Comparison of ENCODE assay signal across 16 cellular contexts in the genomic region with DNA sequence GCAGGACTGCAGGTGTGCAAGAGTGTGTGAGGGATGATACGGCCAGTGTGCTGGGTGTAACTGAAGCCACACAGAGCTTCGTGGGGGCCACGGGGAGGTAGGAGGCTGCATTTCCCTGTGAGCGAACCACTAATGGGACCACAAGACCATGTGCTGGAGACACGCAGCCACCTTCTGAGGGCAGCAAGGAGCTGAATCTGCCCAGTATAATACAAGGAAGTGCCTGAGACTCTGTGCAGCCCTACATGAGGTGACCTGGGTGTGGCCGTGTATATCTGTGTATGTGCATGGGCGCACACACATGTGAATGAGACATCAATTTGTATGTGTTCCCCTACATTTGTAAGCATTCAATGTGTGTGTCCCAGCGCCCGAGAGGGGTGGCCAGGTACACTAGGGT. TPM values are rescaled to one million over a fixed set of nuclear protein-coding genes. Genes with fewer than 3 reads are reported as not detected.
DNase-seq lines count a peak whose midpoint lies in the region; ATAC-seq and TF ChIP-seq lines count a peak whose summit lies in the region.
"Had no signal": no experiment of that assay in that cellular context is flagged by ENCODE, and none has a peak within 500 bp of the region (broad histone marks: within the 10 kb centered on the region; RNA-seq: fewer than 3 reads in every experiment).

No MANE protein-coding gene starts in this region.

- H3K9me3 Mint-ChIP-seq in activated T-helper 1 cell treated with anti-CD3 and anti-CD28 coated beads, Interleukin-12 subunit alpha, Interleukin-12 subunit beta, Interleukin-2, Interleukin-4 antibody, amounts not matched to agents 30 ng/mL and 10 ng/mL and 1 ng/mL, durations not matched to agents 14 hours and 24 hours and 36 hours, result peaks cover 8% of the 10 kb centered on the region

- H3K4me1 ChIP-seq in right cardiac atrium (ENCODE audit: control insufficient read depth, insufficient read depth, low read length) (no peaks in the 10 kb centered on the region), heart right ventricle (peaks cover 0 to 8% (median 4%) of the 10 kb centered on the region in 9 donors), upper lobe of right lung (peaks cover 5% of the 10 kb centered on the region)
- H3K4me1 ChIP-seq: HAP-1, SJSA1 had no signal

- H3K27ac ChIP-seq in right cardiac atrium (ENCODE audit: low read length) (no peak overlapping the region), heart right ventricle (no peak overlapping the region), upper lobe of right lung (no peak overlapping the region)
- H3K27ac ChIP-seq: BLaER1 treated with 17β-estradiol and CSF1 and Interleukin-3, amounts not matched to agents 10 nM and 100 nM; SJSA1 had no signal

- H3K27me3 ChIP-seq in right cardiac atrium (ENCODE audit: control insufficient read depth, insufficient read depth) (no peaks in the 10 kb centered on the region), heart right ventricle (peaks cover 0 to 46% (median 27%) of the 10 kb centered on the region in 7 donors), upper lobe of right lung (no peaks in the 10 kb centered on the region)
- H3K27me3 ChIP-seq: BLaER1 treated with 17β-estradiol and CSF1 and Interleukin-3, amounts not matched to agents 10 nM and 100 nM; SJSA1 had no signal

- no peaks in the 10 kb centered on the region for H3K9me3 ChIP-seq in right cardiac atrium (ENCODE audit: control insufficient read depth, low read length)
- H3K9me3 ChIP-seq in heart right ventricle, result peaks cover 0 to 18% (median 0%) of the 10 kb centered on the region in 11 donors
- H3K9me3 ChIP-seq in upper lobe of right lung, result no peaks in the 10 kb centered on the region

- H3K27me3 Mint-ChIP-seq in activated T-helper 1 cell treated with anti-CD3 and anti-CD28 coated beads, Interleukin-12 subunit alpha, Interleukin-12 subunit beta, Interleukin-2, Interleukin-4 antibody, amounts not matched to agents 30 ng/mL and 10 ng/mL and 1 ng/mL, durations not matched to agents 14 hours and 24 hours and 36 hours (ENCODE audit: insufficient read depth), result no peaks in the 10 kb centered on the region

- no peak overlapping the region for H3K4me3 Mint-ChIP-seq in activated T-helper 1 cell treated with anti-CD3 and anti-CD28 coated beads, Interleukin-12 subunit alpha, Interleukin-12 subunit beta, Interleukin-2, Interleukin-4 antibody, amounts not matched to agents 30 ng/mL and 10 ng/mL and 1 ng/mL, durations not matched to agents 14 hours and 24 hours and 36 hours

- H3K4me3 ChIP-seq in right cardiac atrium (ENCODE audit: low read length) (no peak overlapping the region), heart right ventricle (no peak overlapping the region), upper lobe of right lung (no peak overlapping the region)
- H3K4me3 ChIP-seq: BLaER1 treated with 17β-estradiol and CSF1 and Interleukin-3, amounts not matched to agents 10 nM and 100 nM; HAP-1; SJSA1 had no signal

- H3K36me3 ChIP-seq in heart right ventricle (no peaks in the 10 kb centered on the region), upper lobe of right lung (no peaks in the 10 kb centered on the region)
- H3K36me3 ChIP-seq: HAP-1, SJSA1 had no signal

- intact Hi-C loops in right cardiac atrium (cut with DNase I), result no loop called here
- intact Hi-C loops in heart right ventricle (cut with DNase I), result no loop called here
- intact Hi-C loops in left colon (cut with DNase I, micrococcal nuclease), result no loop called here
- intact Hi-C loops in upper lobe of right lung (cut with DNase I), result no loop called here
- intact Hi-C loops in activated T-helper 1 cell treated with anti-CD3 and anti-CD28 coated beads, Interleukin-12 subunit alpha, Interleukin-12 subunit beta, Interleukin-2, Interleukin-4 antibody, amounts not matched to agents 30 ng/mL and 10 ng/mL and 1 ng/mL, durations not matched to agents 14 hours and 24 hours and 36 hours (cut with micrococcal nuclease), result no loop called here

- 84% methylated on average over 9 of the region's 9 CpGs for WGBS in right cardiac atrium
- WGBS in heart right ventricle, 2 donors, result 80 to 88% methylated on average over 9 of the region's 9 CpGs

- TF ChIP-seq CTCF in heart right ventricle (IDR thresholded peaks at IDR 0.05) (no peak), upper lobe of right lung (IDR thresholded peaks at IDR 0.05) (no peak)

- no peaks in the 10 kb centered on the region for H3K36me3 Mint-ChIP-seq in activated T-helper 1 cell treated with anti-CD3 and anti-CD28 coated beads, Interleukin-12 subunit alpha, Interleukin-12 subunit beta, Interleukin-2, Interleukin-4 antibody, amounts not matched to agents 30 ng/mL and 10 ng/mL and 1 ng/mL, durations not matched to agents 14 hours and 24 hours and 36 hours (ENCODE audit: low read depth)

- no peak overlapping the region for H3K27ac Mint-ChIP-seq in activated T-helper 1 cell treated with anti-CD3 and anti-CD28 coated beads, Interleukin-12 subunit alpha, Interleukin-12 subunit beta, Interleukin-2, Interleukin-4 antibody, amounts not matched to agents 30 ng/mL and 10 ng/mL and 1 ng/mL, durations not matched to agents 14 hours and 24 hours and 36 hours

- DNase-seq in right cardiac atrium (peak in 2 of 3 donors; percentile 1 to 12), heart right ventricle (no peak), NCI-H69 (lab: John Stamatoyannopoulos, UW) (peak; percentile 2), left colon (peak in 1 of 2 donors; percentile 22), upper lobe of right lung (peak; percentile 47), NCI-H526 treated with DMSO at 0.1 percent for 48 hours (lab: John Stamatoyannopoulos, UW) (no peak), NCI-H2196 (lab: John Stamatoyannopoulos, UW; ENCODE audit: unreplicated experiment) (no peak)
- no peak for DNase-seq in activated T-helper 1 cell treated with anti-CD3 and anti-CD28 coated beads, Interleukin-12 subunit alpha, Interleukin-12 subunit beta, Interleukin-2, Interleukin-4 antibody, amounts not matched to agents 30 ng/mL and 10 ng/mL and 1 ng/mL, durations not matched to agents 14 hours and 24 hours and 36 hours (ENCODE audit: low spot score)
- DNase-seq: NCI-H1105 treated with DMSO at 0.1 percent for 48 hours, NCI-H1694, NCI-H2227 treated with DMSO at 0.1 percent for 48 hours, NCI-H510A treated with DMSO at 0.1 percent for 48 hours had no signal

- H3K4me1 Mint-ChIP-seq in activated T-helper 1 cell treated with anti-CD3 and anti-CD28 coated beads, Interleukin-12 subunit alpha, Interleukin-12 subunit beta, Interleukin-2, Interleukin-4 antibody, amounts not matched to agents 30 ng/mL and 10 ng/mL and 1 ng/mL, durations not matched to agents 14 hours and 24 hours and 36 hours (ENCODE audit: low read depth), result no peaks in the 10 kb centered on the region

- no peak for ATAC-seq in right cardiac atrium
- ATAC-seq in heart right ventricle, result no peak
- peak; percentile 57 for ATAC-seq in left colon
- ATAC-seq in upper lobe of right lung, result no peak

RNA-seq across cellular contexts. Expression of gene CHD5, which starts 50.8 kb away (rescaled TPM):
- total RNA-seq in right cardiac atrium (under 1 TPM; 0.23 to 0.53 (median 0.35) TPM), heart right ventricle (under 1 TPM; 0.02 to 0.78 (median 0.25) TPM), left colon (under 1 TPM; 0.18 to 0.20 TPM), upper lobe of right lung (0.23 TPM)
- polyA plus RNA-seq in right cardiac atrium (0.29 TPM), heart right ventricle (under 1 TPM; 0.01 to 0.07 TPM)
- total RNA-seq in activated T-helper 1 cell treated with anti-CD3 and anti-CD28 coated beads, Interleukin-12 subunit alpha, Interleukin-12 subunit beta, Interleukin-2, Interleukin-4 antibody, amounts not matched to agents 30 ng/mL and 10 ng/mL and 1 ng/mL, durations not matched to agents 14 hours and 24 hours and 36 hours, result 0.62 and 0.83 TPM in 2 replicates
- total RNA-seq: RPMI7951 had no signal

Comparison
In these comparisons a context has a peak if more than half of its experiments do, and no peak if none do; other contexts are left out.
1. DNase-seq: peak in right cardiac atrium (2 of 3), NCI-H69 (single experiment) and upper lobe of right lung (single experiment); none in heart right ventricle (0 of 2), NCI-H526 treated with DMSO at 0.1 percent for 48 hours (single experiment), NCI-H2196 (single experiment) and activated T-helper 1 cell treated with anti-CD3 and anti-CD28 coated beads, Interleukin-12 subunit alpha, Interleukin-12 subunit beta, Interleukin-2, Interleukin-4 antibody, amounts not matched to agents 30 ng/mL and 10 ng/mL and 1 ng/mL, durations not matched to agents 14 hours and 24 hours and 36 hours (single experiment).